In genomic region chr2:142286618-142287017, GRCh38 we compare ENCODE assay signal across 9 cellular contexts.
DNase-seq lines count a peak whose midpoint lies in the region; ATAC-seq, FAIRE-seq and TF ChIP-seq lines count a peak whose summit lies in the region.
"Had no signal": no experiment of that assay in that cellular context is flagged by ENCODE, and none has a peak within 500 bp of the region (broad histone marks: within the 10 kb centered on the region; RNA-seq: fewer than 3 reads in every experiment).

No MANE protein-coding gene starts in this region.

- 31% methylated on average over 7 of the region's 7 CpGs for WGBS in liver

- H3K4me1 ChIP-seq in liver (ENCODE audit: control insufficient read depth in 4 of 4, insufficient read depth in 4 of 4, low read length in 3 of 4) = peaks cover 0 to 3% (median under 1%) of the 10 kb centered on the region in 4 donors

- DNase-seq in RCC 7860 (ENCODE audit: low spot score) = peak; percentile 16
- DNase-seq in stimulated activated naive CD8-positive, alpha-beta T cell treated with anti-CD3 and anti-CD28 coated beads, Interleukin-15, Interleukin-2, amounts not matched to agents 100 U/mL and 50 U/mL, for 24 hours = no peak
- no peak for DNase-seq in AG08396 (ENCODE audit: low spot score)
- no peak for DNase-seq in stimulated activated CD4-positive, alpha-beta T cell treated with anti-CD3 and anti-CD28 coated beads, Interleukin-4, amount 100 ng/mL, for 24 hours
- no peak for DNase-seq in posterior cingulate gyrus

- no peak overlapping the region for H3K9ac ChIP-seq in liver (ENCODE audit: low read depth in 1 of 2, low read length in 2 of 2)

- no peaks in the 10 kb centered on the region for H3K27me3 ChIP-seq in liver (ENCODE audit: control insufficient read depth in 4 of 4, insufficient read depth in 4 of 4, low read length in 3 of 4)

- ATAC-seq in GM18520 (IDR thresholded peaks at IDR 0.05; ENCODE audit: unreplicated experiment) (peak; percentile 53), HG02852 (IDR thresholded peaks at IDR 0.05; ENCODE audit: unreplicated experiment) (peak; percentile 69)
- no peak for ATAC-seq in stimulated activated naive CD8-positive, alpha-beta T cell treated with anti-CD3 and anti-CD28 coated beads, Interleukin-15, Interleukin-2, amounts not matched to agents 100 U/mL and 50 U/mL, for 24 hours

- H3K4me3 ChIP-seq in liver (ENCODE audit: low read depth in 1 of 3, low read length in 3 of 3) = no peak overlapping the region
- H3K4me3 ChIP-seq: skin epidermis had no signal

- no peaks in the 10 kb centered on the region for H3K9me3 ChIP-seq in liver (ENCODE audit: control insufficient read depth in 4 of 4, low read length in 3 of 4)

- no peaks in the 10 kb centered on the region for H3K36me3 ChIP-seq in liver (ENCODE audit: control insufficient read depth in 4 of 4, insufficient read depth in 3 of 4, low read depth in 1 of 4, low read length in 3 of 4)

- peak; percentile 54 to 81 for TF ChIP-seq RAD21 in liver (IDR thresholded peaks at IDR 0.05)

- intact Hi-C loops in posterior cingulate gyrus (cut with DNase I) = no loop called here

- H3K27ac ChIP-seq in liver (ENCODE audit: low read depth in 1 of 2, low read length in 2 of 2) = no peak overlapping the region
- H3K27ac ChIP-seq: skin epidermis had no signal

- FAIRE-seq in RCC 7860 (lab: Jason Lieb, UNC) = no peak

- peak; percentile 46 for TF ChIP-seq CTCF in liver (IDR thresholded peaks at IDR 0.05; ENCODE audit: low read depth, low read length, missing input control)

TF ChIP-seq in liver, 16 proteins besides CTCF, POLR2A, EP300 and RAD21:
- TF ChIP-seq RXRA (IDR thresholded peaks at IDR 0.05) (peak in 1 of 2 donors; percentile 57), HNF4A (conservative IDR thresholded peaks at IDR 0.05) (no peak)
